ENCODE assay signal across 13 cellular contexts in the genomic region with DNA sequence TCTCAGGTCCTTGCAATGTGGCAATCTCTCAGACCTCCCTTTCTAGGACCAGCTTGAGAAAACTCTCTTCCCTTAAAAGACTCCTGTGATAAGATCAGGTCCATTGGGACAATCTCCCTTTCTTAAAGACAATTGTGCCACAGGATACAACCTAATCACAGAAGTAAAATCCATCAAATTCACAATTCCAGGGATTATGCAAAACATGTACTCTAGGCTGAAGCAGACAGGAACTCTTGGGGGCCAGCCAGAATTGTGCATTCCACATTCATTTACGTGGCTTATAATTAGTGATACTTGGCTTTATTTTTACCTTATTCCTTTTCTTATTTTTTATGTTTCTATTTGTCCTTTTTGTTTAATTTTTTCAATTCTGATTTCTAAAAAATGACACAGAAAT.
"Had no signal": no experiment of that assay in that cellular context is flagged by ENCODE, and none has a peak within 500 bp of the region (broad histone marks: within the 10 kb centered on the region; RNA-seq: fewer than 3 reads in every experiment).

No MANE protein-coding gene starts in this region.

- H3K36me3 ChIP-seq: thyroid gland, vagina had no signal

- H3K9me3 Mint-ChIP-seq: activated T-helper 17 cell treated with anti-CD3 and anti-CD28 coated beads, Interleukin-2, amount 50 U/mL, for 72 hours had no signal

- H3K4me3 Mint-ChIP-seq: activated T-helper 17 cell treated with anti-CD3 and anti-CD28 coated beads, Interleukin-2, amount 50 U/mL, for 72 hours; effector memory CD8-positive, alpha-beta T cell; nephron progenitor cell; stimulated activated effector memory CD8-positive, alpha-beta T cell treated with anti-CD3 and anti-CD28 coated beads, Interleukin-12 subunit alpha, Interleukin-12 subunit beta, amount 100 ng/mL, for 72 hours had no signal

- H3K27me3 Mint-ChIP-seq: activated T-helper 17 cell treated with anti-CD3 and anti-CD28 coated beads, Interleukin-2, amount 50 U/mL, for 72 hours; effector memory CD8-positive, alpha-beta T cell had no signal

- H3K27me3 ChIP-seq: thyroid gland, vagina had no signal

- H3K4me1 ChIP-seq: thyroid gland, vagina had no signal

- DNase-seq: activated CD4-positive, alpha-beta T cell treated with anti-CD3 and anti-CD28 coated beads, Interleukin-2, amount 50 U/mL, for 48 hours; activated CD4-positive, CD25-positive, alpha-beta regulatory T cell treated with anti-CD3 and anti-CD28 coated beads, Interleukin-2, amount 50 U/mL, for 72 hours; activated naive CD4-positive, alpha-beta T cell treated with Interleukin-2 at 50 U/mL for 16 hours; aorta; dermis blood vessel endothelial cell; effector memory CD8-positive, alpha-beta T cell; nephron progenitor cell; stimulated activated CD4-positive, alpha-beta T cell treated with anti-CD3 and anti-CD28 coated beads, Interleukin-12 subunit alpha, Interleukin-12 subunit beta, amount 100 ng/mL, for 4 hours; T-helper 1 cell; thyroid gland had no signal

- H3K27ac ChIP-seq: thyroid gland, vagina had no signal

- ATAC-seq: activated T-helper 17 cell treated with anti-CD3 and anti-CD28 coated beads, Interleukin-2, amount 50 U/mL, for 72 hours; effector memory CD8-positive, alpha-beta T cell; stimulated activated effector memory CD8-positive, alpha-beta T cell treated with anti-CD3 and anti-CD28 coated beads, Interleukin-12 subunit alpha, Interleukin-12 subunit beta, amount 100 ng/mL, for 72 hours had no signal

- H3K4me3 ChIP-seq: thyroid gland, vagina had no signal

- H3K9me3 ChIP-seq: thyroid gland, vagina had no signal

- H3K27ac Mint-ChIP-seq: activated T-helper 17 cell treated with anti-CD3 and anti-CD28 coated beads, Interleukin-2, amount 50 U/mL, for 72 hours; nephron progenitor cell; stimulated activated effector memory CD8-positive, alpha-beta T cell treated with anti-CD3 and anti-CD28 coated beads, Interleukin-12 subunit alpha, Interleukin-12 subunit beta, amount 100 ng/mL, for 72 hours had no signal
